8 cellular contexts compared by ENCODE assay signal in the genomic region with DNA sequence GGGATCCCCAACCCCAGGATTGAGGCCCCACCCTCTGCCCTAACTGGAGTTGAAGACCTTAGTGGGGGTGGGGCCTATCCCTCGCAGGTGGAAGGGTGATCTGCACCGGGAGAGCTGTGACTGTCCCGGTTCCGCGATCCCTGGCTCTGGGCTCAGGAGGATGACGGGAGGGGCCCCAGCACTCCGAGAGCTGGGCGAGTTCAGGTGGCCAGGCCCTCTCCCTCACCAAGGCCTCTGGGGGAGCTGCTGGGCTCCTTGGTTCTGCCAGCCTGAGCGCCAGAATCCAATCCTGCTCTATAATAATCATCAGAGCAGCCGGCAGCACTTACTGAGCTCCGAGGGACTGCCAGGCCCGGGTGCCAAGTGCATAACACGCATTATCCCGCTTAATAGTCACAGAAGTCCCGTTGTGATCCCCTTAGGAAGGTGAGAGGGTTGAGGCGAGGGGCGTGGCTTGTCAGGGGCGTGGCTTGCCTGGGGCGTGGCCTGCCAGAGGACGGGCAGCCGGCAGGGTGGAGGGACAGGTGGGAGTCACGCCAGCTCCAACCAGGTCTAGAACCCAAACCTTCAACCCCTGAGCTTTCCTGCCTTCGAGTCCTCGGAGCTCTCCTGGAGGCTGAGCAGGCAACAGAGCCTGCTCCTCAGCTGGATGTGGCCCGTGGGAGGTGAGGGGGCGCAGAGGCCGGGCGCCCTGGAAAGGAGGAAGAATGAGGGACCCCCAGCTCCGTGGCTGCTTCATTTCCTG. TPM values are rescaled to one million over a fixed set of nuclear protein-coding genes. Genes with fewer than 3 reads are reported as not detected.
DNase-seq lines count a peak whose midpoint lies in the region; ATAC-seq and TF ChIP-seq lines count a peak whose summit lies in the region.

No MANE protein-coding gene starts in this region.

- H3K9ac ChIP-seq in colonic mucosa (ENCODE audit: low read depth in 2 of 2, low read length in 2 of 2): peak overlapping the region; percentile 19 to 43

- peak; percentile 70 for ATAC-seq in memory B cell (ENCODE audit: low read depth)

- no peak overlapping the region for H3K27ac Mint-ChIP-seq in memory B cell

- H3K27me3 ChIP-seq in MG63 (no peaks in the 10 kb centered on the region), colonic mucosa (no peaks in the 10 kb centered on the region)

- H3K36me3 Mint-ChIP-seq in memory B cell: no peaks in the 10 kb centered on the region

- H3K4me1 ChIP-seq in colonic mucosa: peaks cover 4% of the 10 kb centered on the region

- peak overlapping the region; percentile 76 for H3K4me3 Mint-ChIP-seq in memory B cell

- TF ChIP-seq CTCF in C4-2B (conservative IDR thresholded peaks at IDR 0.05) (no peak), colonic mucosa (IDR thresholded peaks at IDR 0.05) (no peak)

- intact Hi-C loops in colonic mucosa (cut with DNase I): no loop called here

- H3K27me3 Mint-ChIP-seq in memory B cell: peaks cover 29% of the 10 kb centered on the region

- H3K4me3 ChIP-seq in MG63: peak overlapping the region; percentile 34
- peak overlapping the region; percentile 52 for H3K4me3 ChIP-seq in colonic mucosa

- H3K9me3 ChIP-seq in MG63: no peaks in the 10 kb centered on the region
- H3K9me3 ChIP-seq in colonic mucosa: no peaks in the 10 kb centered on the region

- peak overlapping the region; percentile 77 for H3K27ac ChIP-seq in C4-2B
- peak overlapping the region; percentile 34 for H3K27ac ChIP-seq in colonic mucosa

- peaks cover 8% of the 10 kb centered on the region for H3K4me1 Mint-ChIP-seq in memory B cell

- H3K9me3 Mint-ChIP-seq in memory B cell: no peaks in the 10 kb centered on the region

- no peaks in the 10 kb centered on the region for H3K36me3 ChIP-seq in MG63
- H3K36me3 ChIP-seq in colonic mucosa: no peaks in the 10 kb centered on the region

- DNase-seq in MG63: peak; percentile 39
- DNase-seq in activated CD4-positive, alpha-beta T cell treated with anti-CD3 and anti-CD28 coated beads for 48 hours: peak; percentile 79
- DNase-seq in colonic mucosa: peak; percentile 90
- DNase-seq in memory B cell (ENCODE audit: low spot score in 2 of 2): peak; percentile 49 to 62
- peak; percentile 26 to 47 for DNase-seq in stimulated activated CD8-positive, alpha-beta memory T cell treated with anti-CD3 and anti-CD28 coated beads, Interleukin-15, amount 100 ng/mL, for 48 hours (ENCODE audit: low read depth in 2 of 2)
- no peak for DNase-seq in amniotic stem cell (lab: John Stamatoyannopoulos, UW)
- DNase-seq in UCSD-AML1 (lab: John Stamatoyannopoulos, UW; ENCODE audit: unreplicated experiment): no peak

RNA-seq across cellular contexts. Expression of a gene that starts 7.2 kb away (rescaled TPM):
- 3.7 and 9.9 TPM in 2 replicates for total RNA-seq in MG63 (2014; rRNA removed; shearing (Covaris generic); ENCODE audit: low replicate concordance)
- 10 to 100 TPM in 1 of 2 donors, 1 to 10 TPM in 1; 8.5 to 28.4 TPM for total RNA-seq in colonic mucosa

Comparison
In these comparisons a context has a peak if more than half of its experiments do, and no peak if none do; other contexts are left out.
1. DNase-seq: peak in MG63 (single experiment), activated CD4-positive, alpha-beta T cell treated with anti-CD3 and anti-CD28 coated beads for 48 hours (single experiment), colonic mucosa (single experiment), memory B cell (2 of 2) and stimulated activated CD8-positive, alpha-beta memory T cell treated with anti-CD3 and anti-CD28 coated beads, Interleukin-15, amount 100 ng/mL, for 48 hours (2 of 2); none in amniotic stem cell (single experiment) and UCSD-AML1 (single experiment).